ENCODE assay signal across 8 cellular contexts in the genomic region with DNA sequence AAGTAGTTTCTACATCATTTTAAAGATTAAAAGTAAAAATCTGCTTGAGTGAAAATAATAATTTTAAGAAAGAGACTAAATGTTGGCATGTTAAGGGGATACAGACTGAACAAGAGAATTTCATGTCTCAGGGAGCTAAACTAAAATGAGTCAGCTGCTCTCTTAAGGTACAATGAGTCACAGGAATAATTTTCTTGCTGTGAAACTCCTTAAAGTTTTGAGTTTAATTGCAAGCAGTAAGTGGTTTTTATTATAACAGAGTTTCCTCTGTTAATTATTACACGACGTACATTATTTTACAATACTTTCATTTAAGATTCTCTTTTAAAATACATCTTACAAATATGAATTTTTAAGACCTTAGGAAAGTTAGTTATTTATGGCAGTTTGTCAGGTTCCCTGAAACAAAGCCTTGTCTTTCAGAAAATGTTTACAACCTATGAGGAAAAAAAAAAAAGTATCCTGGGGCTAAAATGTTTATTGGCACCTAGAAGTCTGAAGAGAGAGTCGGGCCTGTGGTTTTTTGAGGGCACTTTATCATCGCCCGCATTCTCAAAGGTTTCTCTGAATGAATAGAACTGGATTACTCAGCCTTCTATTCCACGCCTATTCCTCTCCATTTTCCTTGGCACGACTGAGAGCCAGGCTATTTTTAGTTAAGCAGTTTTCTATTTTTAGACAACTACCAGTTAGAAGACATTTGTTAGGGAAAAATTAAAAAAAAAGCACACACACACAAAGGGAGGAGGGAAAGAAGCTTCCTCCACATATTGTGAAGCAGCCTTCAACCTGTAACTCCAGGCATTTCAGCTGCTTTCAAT.
DNase-seq lines count a peak whose midpoint lies in the region; ATAC-seq and TF ChIP-seq lines count a peak whose summit lies in the region.

No MANE protein-coding gene starts in this region.

- WGBS in aorta, 2 donors: 0 to 1% methylated on average over 7 of the region's 7 CpGs

- H3K4me1 ChIP-seq in mucosa of rectum (ENCODE audit: control insufficient read depth in 2 of 2, insufficient read depth in 2 of 2, low read length in 2 of 2) (peaks cover 0 to 12% of the 10 kb centered on the region in 2 donors), aorta (ENCODE audit: control insufficient read depth in 1 of 2, insufficient read depth in 2 of 2, low read length in 2 of 2) (peaks cover 0 to 2% of the 10 kb centered on the region in 2 donors)

- peak overlapping the region in 55 of 59 donors; percentile 7 to 87 (median 66) for H3K27ac ChIP-seq in dorsolateral prefrontal cortex
- peak overlapping the region; percentile 38 to 39 for H3K27ac ChIP-seq in mucosa of rectum (ENCODE audit: low read depth in 2 of 2, low read length in 2 of 2)
- H3K27ac ChIP-seq in aorta (ENCODE audit: low read depth in 1 of 2, low read length in 2 of 2): peak overlapping the region; percentile 54 to 96

- ATAC-seq in HG03064 (IDR thresholded peaks at IDR 0.05; ENCODE audit: low read depth, unreplicated experiment) (peak; percentile 67), aorta (ENCODE audit: low FRiP score) (peak; percentile 93)

- DNase-seq in stimulated activated CD4-positive, alpha-beta T cell treated with anti-CD3 and anti-CD28 coated beads, Interleukin-15, amount 100 ng/mL, for 24 hours: peak; percentile 29
- DNase-seq in stimulated activated CD4-positive, alpha-beta T cell treated with anti-CD3 and anti-CD28 coated beads, Interleukin-12 subunit alpha, Interleukin-12 subunit beta, amount 100 ng/mL, for 4 hours: no peak
- DNase-seq in NCI-H774 (lab: John Stamatoyannopoulos, UW) (peak; percentile 36), dorsolateral prefrontal cortex (no peak), aorta (no peak), activated gamma-delta T cell treated with Interleukin-2 at 50 U/mL for 16 hours (no peak)

- no peak for TF ChIP-seq CTCF in dorsolateral prefrontal cortex (IDR thresholded peaks at IDR 0.05 in 54 of 56, conservative IDR thresholded peaks at IDR 0.05 in 2 of 56; ENCODE audit: low read depth in 1 of 56, partially characterized antibody in 56 of 56)

- H3K9ac ChIP-seq in mucosa of rectum (ENCODE audit: low read depth in 1 of 2, low read length in 2 of 2): no peak overlapping the region

- H3K36me3 ChIP-seq in mucosa of rectum (ENCODE audit: control insufficient read depth in 2 of 2, insufficient read depth in 2 of 2, low read length in 2 of 2) (no peaks in the 10 kb centered on the region), aorta (ENCODE audit: control insufficient read depth in 1 of 2, insufficient read depth in 2 of 2, low read length in 1 of 2) (no peaks in the 10 kb centered on the region)

- intact Hi-C loops in dorsolateral prefrontal cortex (cut with DNase I): no loop called here
- intact Hi-C loops in aorta (cut with DNase I): loop anchor here (5.0 kb wide), 4 partner anchors 42 to 102 kb away; partner anchors contain the start of gene MEF2C (in 1 of the 2)

- H3K27me3 ChIP-seq in dorsolateral prefrontal cortex: no peaks in the 10 kb centered on the region
- no peaks in the 10 kb centered on the region for H3K27me3 ChIP-seq in mucosa of rectum (ENCODE audit: control insufficient read depth in 2 of 2, insufficient read depth in 2 of 2, low read length in 2 of 2)
- no peaks in the 10 kb centered on the region for H3K27me3 ChIP-seq in aorta (ENCODE audit: control insufficient read depth in 1 of 2, insufficient read depth in 2 of 2, low read length in 1 of 2)

- no peaks in the 10 kb centered on the region for H3K9me3 ChIP-seq in mucosa of rectum (ENCODE audit: control insufficient read depth in 2 of 2, low read length in 2 of 2)
- H3K9me3 ChIP-seq in aorta (ENCODE audit: control insufficient read depth, low read length): no peaks in the 10 kb centered on the region

- H3K4me3 ChIP-seq in dorsolateral prefrontal cortex (peak overlapping the region in 42 of 59 donors; percentile 0 to 49 (median 24)), mucosa of rectum (ENCODE audit: low read length in 2 of 2) (peak overlapping the region in 1 of 2 donors; percentile 39), aorta (ENCODE audit: low read length in 2 of 2) (peak overlapping the region in 1 of 2 donors; percentile 33)

Comparison
In these comparisons a context has a peak if more than half of its experiments do, and no peak if none do; other contexts are left out.
1. DNase-seq: peak in stimulated activated CD4-positive, alpha-beta T cell treated with anti-CD3 and anti-CD28 coated beads, Interleukin-15, amount 100 ng/mL, for 24 hours (single experiment) and NCI-H774 (single experiment); none in stimulated activated CD4-positive, alpha-beta T cell treated with anti-CD3 and anti-CD28 coated beads, Interleukin-12 subunit alpha, Interleukin-12 subunit beta, amount 100 ng/mL, for 4 hours (single experiment), dorsolateral prefrontal cortex (0 of 10), aorta (0 of 2) and activated gamma-delta T cell treated with Interleukin-2 at 50 U/mL for 16 hours (single experiment).
2. intact Hi-C loops: an anchor here in aorta (5.0 kb wide); none called in dorsolateral prefrontal cortex.
3. Peak in every context shown above with its lines, with median percentiles within 50 percentile points of each other: H3K27ac ChIP-seq.